ENCODE assay signal across 3 cellular contexts in genomic region chr12:130661059-130661458, GRCh38.
TF ChIP-seq lines count a peak whose summit lies in the region.

No MANE protein-coding gene starts in this region.

TF ChIP-seq in WTC11, 78 proteins besides CTCF, POLR2A, EP300 and RAD21:
- TF ChIP-seq MAX (CRISPR knock-in tag; IDR thresholded peaks at IDR 0.05) (no peak), E2F1 (CRISPR knock-in tag; IDR thresholded peaks at IDR 0.05) (no peak), USF2 (CRISPR knock-in tag; IDR thresholded peaks at IDR 0.05) (peak; percentile 26; the same call in 1 of the 2 replicates), KAT7 (CRISPR knock-in tag; IDR thresholded peaks at IDR 0.05; ENCODE audit: borderline replicate concordance) (no peak), SP1 (CRISPR knock-in tag; conservative IDR thresholded peaks at IDR 0.05) (no peak), FOXP4 (CRISPR knock-in tag; IDR thresholded peaks at IDR 0.05) (no peak), PRRX2 (CRISPR knock-in tag; IDR thresholded peaks at IDR 0.05) (no peak)

TF ChIP-seq in K562, 482 proteins besides CTCF, POLR2A, EP300 and RAD21:
- TF ChIP-seq TAF7 (tag; IDR thresholded peaks at IDR 0.05) (no peak), ZBTB26 (CRISPR knock-in tag; IDR thresholded peaks at IDR 0.05) (no peak), USF2 (CRISPR knock-in tag; IDR thresholded peaks at IDR 0.05) (peak; percentile 57), SNAPC5 (CRISPR knock-in tag; IDR thresholded peaks at IDR 0.05) (no peak), BRD9 (IDR thresholded peaks at IDR 0.05; ENCODE audit: low read depth, partially characterized antibody) (no peak), CEBPZ (IDR thresholded peaks at IDR 0.05; ENCODE audit: borderline replicate concordance, low read depth, low read length) (no peak), ZNF408 (CRISPR knock-in tag; IDR thresholded peaks at IDR 0.05; ENCODE audit: low read depth) (no peak), ZNF224 (CRISPR knock-in tag; IDR thresholded peaks at IDR 0.05) (no peak), ETV5 (CRISPR knock-in tag; IDR thresholded peaks at IDR 0.05; ENCODE audit: low read depth) (no peak), NR1H2 (CRISPR knock-in tag; IDR thresholded peaks at IDR 0.05) (no peak), NFYB (IDR thresholded peaks at IDR 0.05; ENCODE audit: extremely low read depth, insufficient read length) (peak; percentile 13), MAFK (IDR thresholded peaks at IDR 0.05; ENCODE audit: low read length) (no peak), POLR2H (tag; IDR thresholded peaks at IDR 0.05; ENCODE audit: low read depth) (no peak), RUNX1 (IDR thresholded peaks at IDR 0.05; ENCODE audit: low read depth) (no peak), TFE3 (CRISPR knock-in tag; IDR thresholded peaks at IDR 0.05) (peak; percentile 59), ARNT (IDR thresholded peaks at IDR 0.05) (no peak), ELK3 (CRISPR knock-in tag; IDR thresholded peaks at IDR 0.05) (no peak), USF1 (CRISPR knock-in tag; IDR thresholded peaks at IDR 0.05) (peak; percentile 56), RAD51 (IDR thresholded peaks at IDR 0.05; ENCODE audit: borderline replicate concordance, low read depth) (peak; percentile 56)

TF ChIP-seq in H1, 55 proteins besides CTCF, POLR2A, EP300 and RAD21:
- no peak for TF ChIP-seq CHD2 (IDR thresholded peaks at IDR 0.05; ENCODE audit: low read length)
- no peak for TF ChIP-seq CEBPB (IDR thresholded peaks at IDR 0.05; ENCODE audit: low read depth, low read length)
- TF ChIP-seq USF2 (IDR thresholded peaks at IDR 0.05; ENCODE audit: low read length): peak; percentile 7; the same call in 1 of the 2 replicates
- TF ChIP-seq POU5F1 (IDR thresholded peaks at IDR 0.05; ENCODE audit: low read depth, low read length): no peak
